3 cellular contexts compared by ENCODE assay signal in genomic region chr20:50101900-50102299, GRCh38.
TF ChIP-seq lines count a peak whose summit lies in the region.

No MANE protein-coding gene starts in this region.

TF ChIP-seq in GM12878, 131 proteins besides CTCF, POLR2A, EP300 and RAD21:
- TF ChIP-seq RAD51 (IDR thresholded peaks at IDR 0.05) = no peak
- no peak for TF ChIP-seq CHD2 (IDR thresholded peaks at IDR 0.05; ENCODE audit: borderline replicate concordance, low read depth, low read length)
- no peak for TF ChIP-seq ZNF207 (IDR thresholded peaks at IDR 0.05; ENCODE audit: borderline replicate concordance)
- no peak for TF ChIP-seq CEBPB (IDR thresholded peaks at IDR 0.05; ENCODE audit: borderline replicate concordance in 1 of 2, low read depth in 2 of 2, low read length in 2 of 2)

TF ChIP-seq in HEK293T, 16 proteins besides CTCF, POLR2A, EP300 and RAD21:
- TF ChIP-seq L3MBTL2 (conservative IDR thresholded peaks at IDR 0.05) (no peak), FOXK2 (IDR thresholded peaks at IDR 0.05) (no peak)

TF ChIP-seq in SK-N-SH treated with all-trans-retinoic acid at 6 μM for 48 hours, 23 proteins besides CTCF, POLR2A, EP300 and RAD21:
- TF ChIP-seq ZNF70 (CRISPR knock-in tag; IDR thresholded peaks at IDR 0.05) (no peak), PPARA (CRISPR knock-in tag; IDR thresholded peaks at IDR 0.05; ENCODE audit: borderline replicate concordance) (no peak), ZFP30 (CRISPR knock-in tag; IDR thresholded peaks at IDR 0.05) (no peak), ARNTL (CRISPR knock-in tag; IDR thresholded peaks at IDR 0.05; ENCODE audit: borderline replicate concordance, low read depth) (no peak), ZC3H10 (CRISPR knock-in tag; IDR thresholded peaks at IDR 0.05) (no peak), RARB (CRISPR knock-in tag; IDR thresholded peaks at IDR 0.05) (no peak), ZNF8 (CRISPR knock-in tag; IDR thresholded peaks at IDR 0.05) (no peak), ISL1 (CRISPR knock-in tag; IDR thresholded peaks at IDR 0.05) (no peak), SNAI2 (CRISPR knock-in tag; IDR thresholded peaks at IDR 0.05) (no peak), CSDC2 (CRISPR knock-in tag; IDR thresholded peaks at IDR 0.05) (no peak), GLIS3 (CRISPR knock-in tag; IDR thresholded peaks at IDR 0.05) (no peak), PATZ1 (CRISPR knock-in tag; IDR thresholded peaks at IDR 0.05; ENCODE audit: borderline replicate concordance) (no peak), ZFP3 (CRISPR knock-in tag; IDR thresholded peaks at IDR 0.05) (no peak), CSRNP3 (CRISPR knock-in tag; IDR thresholded peaks at IDR 0.05) (no peak), TSHZ2 (CRISPR knock-in tag; IDR thresholded peaks at IDR 0.05) (no peak), TCF4 (CRISPR knock-in tag; IDR thresholded peaks at IDR 0.05; ENCODE audit: borderline replicate concordance) (no peak)
